22 cellular contexts compared by ENCODE assay signal in the genomic region with DNA sequence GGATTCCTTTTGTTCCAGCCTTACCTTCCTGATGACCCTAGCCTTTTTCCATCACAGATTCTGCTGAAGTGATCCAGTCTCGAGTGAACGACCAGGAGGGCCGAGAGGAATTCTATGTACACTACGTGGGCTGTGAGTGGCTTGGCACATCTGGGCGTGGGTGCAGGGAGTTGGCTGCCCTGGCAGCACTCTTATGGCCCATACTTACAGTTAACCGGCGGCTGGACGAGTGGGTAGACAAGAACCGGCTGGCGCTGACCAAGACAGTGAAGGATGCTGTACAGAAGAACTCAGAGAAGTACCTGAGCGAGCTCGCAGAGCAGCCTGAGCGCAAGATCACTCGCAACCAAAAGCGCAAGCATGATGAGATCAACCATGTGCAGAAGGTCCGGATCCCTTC. TPM values are rescaled to one million over a fixed set of nuclear protein-coding genes. Genes with fewer than 3 reads are reported as not detected.
"Had no signal": no experiment of that assay in that cellular context is flagged by ENCODE, and none has a peak within 500 bp of the region (broad histone marks: within the 10 kb centered on the region; RNA-seq: fewer than 3 reads in every experiment).

No MANE protein-coding gene starts in this region.

- DNase-seq: activated CD4-positive, alpha-beta T cell treated with anti-CD3 and anti-CD28 coated beads, Interleukin-2, amount 50 U/mL, for 1 hour; activated naive CD4-positive, alpha-beta T cell treated with Interleukin-2 at 50 U/mL for 16 hours; endodermal cell; erythroblast; hippocampal formation; kidney; left lung; mesendoderm; stimulated activated CD4-positive, alpha-beta T cell treated with anti-CD3 and anti-CD28 coated beads, Interleukin-2, amount 100 ng/mL, for 24 hours; substantia nigra; T-cell; T-helper 9 cell had no signal

- FAIRE-seq: astrocyte, kidney had no signal

- H3K9me3 ChIP-seq: left lung had no signal

- ATAC-seq: activated T-helper 17 cell treated with anti-CD3 and anti-CD28 coated beads, Interleukin-2, amount 50 U/mL, for 72 hours; left lung; natural killer cell treated with Interleukin-12 subunit alpha and Interleukin-12 subunit beta and Interleukin-15 and Interleukin-18, amount 100 ng/mL, for 72 hours; sciatic nerve; T-cell had no signal

- H3K4me3 ChIP-seq: cardiac muscle cell, left lung had no signal

- H3K27ac ChIP-seq: cardiac muscle cell had no signal

- H3K27me3 ChIP-seq: cardiac muscle cell, left lung had no signal

RNA-seq across cellular contexts. Expression of a gene that starts 15.4 kb away (rescaled TPM):
- total RNA-seq: activated CD8-positive, alpha-beta memory T cell treated with anti-CD3 and anti-CD28 coated beads for 36 hours; activated T-helper 17 cell treated with anti-CD3 and anti-CD28 coated beads, Interleukin-2, amount 50 U/mL, for 72 hours; dermis microvascular lymphatic vessel endothelial cell; natural killer cell treated with Interleukin-12 subunit alpha and Interleukin-12 subunit beta and Interleukin-15 and Interleukin-18, amount 100 ng/mL, for 72 hours; osteocyte; pulmonary artery endothelial cell; sciatic nerve had no signal

RNA-seq across cellular contexts. Expression of a gene that starts 29.7 kb away (rescaled TPM):
- total RNA-seq: glomerular endothelial cell had no signal
